ENCODE assay signal across 10 cellular contexts in genomic region chr14:69077841-69078240, GRCh38.
DNase-seq lines count a peak whose midpoint lies in the region; ATAC-seq, FAIRE-seq and TF ChIP-seq lines count a peak whose summit lies in the region.
"Had no signal": no experiment of that assay in that cellular context is flagged by ENCODE, and none has a peak within 500 bp of the region (broad histone marks: within the 10 kb centered on the region; RNA-seq: fewer than 3 reads in every experiment).

No MANE protein-coding gene starts in this region.

- peaks cover 5% of the 10 kb centered on the region for H3K4me1 Mint-ChIP-seq in activated T-helper 17 cell treated with anti-CD3 and anti-CD28 coated beads, Interleukin-2, amount 50 U/mL, for 72 hours

- no peak overlapping the region for H3K9ac ChIP-seq in keratinocyte (ENCODE audit: control insufficient read depth, extremely low read depth, insufficient read depth, low read length)

- no peaks in the 10 kb centered on the region for H3K9me3 ChIP-seq in keratinocyte (ENCODE audit: control insufficient read depth, low read depth, low read length)
- H3K9me3 ChIP-seq in thoracic aorta, result no peaks in the 10 kb centered on the region

- ATAC-seq in thoracic aorta (ENCODE audit: insufficient number of reproducible peaks, low FRiP score, low read depth) (peak; percentile 74), HG03354 (IDR thresholded peaks at IDR 0.05; ENCODE audit: poor library complexity, severe bottlenecking, unreplicated experiment) (no peak), HG02852 (IDR thresholded peaks at IDR 0.05; ENCODE audit: unreplicated experiment) (no peak)
- ATAC-seq in activated T-helper 17 cell treated with anti-CD3 and anti-CD28 coated beads, Interleukin-2, amount 50 U/mL, for 72 hours (replicated peaks), result no peak
- ATAC-seq: activated CD4-positive, alpha-beta T cell treated with anti-CD3 and anti-CD28 coated beads for 36 hours had no signal

- in situ Hi-C loops in astrocyte of the spinal cord (cut with HindIII; ENCODE audit: low sequenced_read_pairs), result no loop called here

- FAIRE-seq in H54 (lab: Jason Lieb, UNC), result peak; percentile 45
- peak; percentile 73 for FAIRE-seq in keratinocyte (lab: Jason Lieb, UNC)

- peaks cover 5% of the 10 kb centered on the region for H3K79me2 ChIP-seq in keratinocyte (ENCODE audit: control insufficient read depth, insufficient read depth, low read length)

- dilution Hi-C loops in keratinocyte (cut with MboI; ENCODE audit: extremely low pct_ligation_motif_present, low sequenced_read_pairs), result no loop called here

- H3K9me3 Mint-ChIP-seq in activated T-helper 17 cell treated with anti-CD3 and anti-CD28 coated beads, Interleukin-2, amount 50 U/mL, for 72 hours, result no peaks in the 10 kb centered on the region
- H3K9me3 Mint-ChIP-seq: brain had no signal

- H3K4me3 ChIP-seq in astrocyte of the spinal cord (ENCODE audit: low read depth, low read length), result no peak overlapping the region
- H3K4me3 ChIP-seq in keratinocyte (ENCODE audit: control insufficient read depth in 2 of 3, extremely low read depth in 1 of 3, insufficient read depth in 2 of 3, low read depth in 1 of 3, low read length in 3 of 3), result peak overlapping the region in 1 of 3 experiments; percentile 19
- no peak overlapping the region for H3K4me3 ChIP-seq in thoracic aorta

- no peak overlapping the region for H2AFZ ChIP-seq in keratinocyte (ENCODE audit: control insufficient read depth, low read length)

- peaks cover 3% of the 10 kb centered on the region for H3K9me1 ChIP-seq in keratinocyte (ENCODE audit: control insufficient read depth, extremely low read depth, insufficient read depth, low read length)

- TF ChIP-seq CTCF in astrocyte of the spinal cord (IDR thresholded peaks at IDR 0.05; ENCODE audit: low read depth, low read length) (no peak), keratinocyte (optimal IDR thresholded peaks at IDR 0.05 in 1 of 3, IDR thresholded peaks at IDR 0.05 in 1 of 3, conservative IDR thresholded peaks at IDR 0.05 in 1 of 3; ENCODE audit: extremely low read depth in 1 of 3, insufficient read depth in 2 of 3, low read length in 3 of 3) (no peak), thoracic aorta (IDR thresholded peaks at IDR 0.05) (no peak)

- peaks cover 6 to 12% of the 10 kb centered on the region in 2 experiments for H3K36me3 ChIP-seq in keratinocyte (ENCODE audit: control insufficient read depth in 2 of 2, extremely low read depth in 1 of 2, insufficient read depth in 2 of 2, low read length in 2 of 2)
- peaks cover 6% of the 10 kb centered on the region for H3K36me3 ChIP-seq in thoracic aorta

- DNase-seq in H54 (ENCODE audit: insufficient read length, low spot score) (peak; percentile 26), astrocyte of the spinal cord (ENCODE audit: low read depth, low spot score) (peak; percentile 86), keratinocyte (ENCODE audit: low read depth, low spot score) (no peak), thoracic aorta (ENCODE audit: low spot score) (no peak), anterior cingulate cortex (lab: John Stamatoyannopoulos, UW) (no peak)
- DNase-seq: activated CD4-positive, alpha-beta T cell treated with anti-CD3 and anti-CD28 coated beads for 36 hours had no signal

- H3K27ac Mint-ChIP-seq in activated T-helper 17 cell treated with anti-CD3 and anti-CD28 coated beads, Interleukin-2, amount 50 U/mL, for 72 hours, result no peak overlapping the region
- H3K27ac Mint-ChIP-seq: activated CD4-positive, alpha-beta T cell treated with anti-CD3 and anti-CD28 coated beads for 36 hours had no signal

- peak overlapping the region; percentile 49 for H3K4me2 ChIP-seq in keratinocyte (ENCODE audit: control insufficient read depth, extremely low read depth, insufficient read depth, low read depth, low read length)

- no peak overlapping the region for H3K4me3 Mint-ChIP-seq in activated T-helper 17 cell treated with anti-CD3 and anti-CD28 coated beads, Interleukin-2, amount 50 U/mL, for 72 hours
- H3K4me3 Mint-ChIP-seq: activated CD4-positive, alpha-beta T cell treated with anti-CD3 and anti-CD28 coated beads for 36 hours; brain had no signal

- no peaks in the 10 kb centered on the region for H4K20me1 ChIP-seq in keratinocyte (ENCODE audit: control insufficient read depth, extremely low read depth, insufficient read depth, low read length)

- H3K27ac ChIP-seq in keratinocyte (ENCODE audit: control insufficient read depth, insufficient read depth, low read length), result peak overlapping the region; percentile 81
- peak overlapping the region; percentile 82 to 89 for H3K27ac ChIP-seq in thoracic aorta

- peaks cover 72% of the 10 kb centered on the region for H3K36me3 Mint-ChIP-seq in activated T-helper 17 cell treated with anti-CD3 and anti-CD28 coated beads, Interleukin-2, amount 50 U/mL, for 72 hours (ENCODE audit: low read depth)

- H3K27me3 ChIP-seq in keratinocyte (ENCODE audit: control insufficient read depth, extremely low read depth, insufficient read depth, low read length) (no peaks in the 10 kb centered on the region), thoracic aorta (replicated peaks; ENCODE audit: insufficient read depth) (no peaks in the 10 kb centered on the region)

- no peak for TF ChIP-seq POLR2A in H54 (IDR thresholded peaks at IDR 0.05; ENCODE audit: low read depth, low read length)

- H3K4me1 ChIP-seq in keratinocyte (ENCODE audit: control insufficient read depth, extremely low read depth, insufficient read depth, low read length) (peaks cover 42% of the 10 kb centered on the region), thoracic aorta (ENCODE audit: control insufficient read depth in 1 of 2, low read depth in 2 of 2) (peaks cover 31 to 48% of the 10 kb centered on the region in 2 donors)

- H3K27me3 Mint-ChIP-seq in activated T-helper 17 cell treated with anti-CD3 and anti-CD28 coated beads, Interleukin-2, amount 50 U/mL, for 72 hours, result no peaks in the 10 kb centered on the region
- H3K27me3 Mint-ChIP-seq: activated CD4-positive, alpha-beta T cell treated with anti-CD3 and anti-CD28 coated beads for 36 hours; brain had no signal

Comparison
In these comparisons a context has a peak if more than half of its experiments do, and no peak if none do; other contexts are left out.
1. DNase-seq: peak in H54 (single experiment) and astrocyte of the spinal cord (single experiment); none in keratinocyte (single experiment), thoracic aorta (single experiment) and anterior cingulate cortex (0 of 58).